1 cellular context compared by ENCODE assay signal in genomic region chr19:1027953-1028902, GRCh38.
TF ChIP-seq lines count a peak whose summit lies in the region.

No MANE protein-coding gene starts in this region.

TF ChIP-seq in HepG2, 621 proteins besides CTCF, POLR2A, EP300 and RAD21 (continued from another document and continues in another):
- TF ChIP-seq HNF1A (IDR thresholded peaks at IDR 0.05; ENCODE audit: low read depth): no peak
- TF ChIP-seq HNF1A (CRISPR knock-in tag; IDR thresholded peaks at IDR 0.05; ENCODE audit: borderline replicate concordance): no peak
- TF ChIP-seq, protein P1, sequence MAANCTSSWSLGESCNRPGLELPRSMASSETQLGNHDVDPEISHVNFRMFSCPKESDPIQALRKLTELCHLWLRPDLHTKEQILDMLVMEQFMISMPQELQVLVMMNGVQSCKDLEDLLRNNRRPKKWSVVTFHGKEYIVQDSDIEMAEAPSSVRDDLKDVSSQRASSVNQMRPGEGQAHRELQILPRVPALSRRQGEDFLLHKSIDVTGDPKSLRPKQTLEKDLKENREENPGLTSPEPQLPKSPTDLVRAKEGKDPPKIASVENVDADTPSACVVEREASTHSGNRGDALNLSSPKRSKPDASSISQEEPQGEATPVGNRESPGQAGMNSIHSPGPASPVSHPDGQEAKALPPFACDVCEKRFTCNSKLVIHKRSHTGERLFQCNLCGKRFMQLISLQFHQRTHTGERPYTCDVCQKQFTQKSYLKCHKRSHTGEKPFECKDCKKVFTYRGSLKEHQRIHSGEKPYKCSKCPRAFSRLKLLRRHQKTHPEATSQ (CRISPR knock-in tag; IDR thresholded peaks at IDR 0.05; ENCODE audit: borderline replicate concordance): no peak
- TF ChIP-seq ZNF839 (CRISPR knock-in tag; IDR thresholded peaks at IDR 0.05; ENCODE audit: borderline replicate concordance): no peak
- no peak for TF ChIP-seq ZMYM4 (CRISPR knock-in tag; IDR thresholded peaks at IDR 0.05)
- TF ChIP-seq ZFP36L1 (CRISPR knock-in tag; IDR thresholded peaks at IDR 0.05): no peak
- TF ChIP-seq KLF11 (CRISPR knock-in tag; IDR thresholded peaks at IDR 0.05): no peak
- 0 out of 2 replicates have a peak, but pooled peaks have one; percentile 57 for TF ChIP-seq ZFX (CRISPR knock-in tag; IDR thresholded peaks at IDR 0.05; ENCODE audit: low read depth)
- no peak for TF ChIP-seq MYPOP (CRISPR knock-in tag; IDR thresholded peaks at IDR 0.05)
- no peak for TF ChIP-seq SMARCC2 (IDR thresholded peaks at IDR 0.05)
- no peak for TF ChIP-seq KLF9 (CRISPR knock-in tag; IDR thresholded peaks at IDR 0.05; ENCODE audit: low read depth)
- TF ChIP-seq ZSCAN29 (CRISPR knock-in tag; conservative IDR thresholded peaks at IDR 0.05): 0 out of 2 replicates have a peak, but pooled peaks have one; percentile 31
- TF ChIP-seq IRF2 (CRISPR knock-in tag; IDR thresholded peaks at IDR 0.05): no peak
- no peak for TF ChIP-seq TCF12 (IDR thresholded peaks at IDR 0.05)
- TF ChIP-seq TCF12 (CRISPR knock-in tag; IDR thresholded peaks at IDR 0.05): no peak
- TF ChIP-seq, protein P2, sequence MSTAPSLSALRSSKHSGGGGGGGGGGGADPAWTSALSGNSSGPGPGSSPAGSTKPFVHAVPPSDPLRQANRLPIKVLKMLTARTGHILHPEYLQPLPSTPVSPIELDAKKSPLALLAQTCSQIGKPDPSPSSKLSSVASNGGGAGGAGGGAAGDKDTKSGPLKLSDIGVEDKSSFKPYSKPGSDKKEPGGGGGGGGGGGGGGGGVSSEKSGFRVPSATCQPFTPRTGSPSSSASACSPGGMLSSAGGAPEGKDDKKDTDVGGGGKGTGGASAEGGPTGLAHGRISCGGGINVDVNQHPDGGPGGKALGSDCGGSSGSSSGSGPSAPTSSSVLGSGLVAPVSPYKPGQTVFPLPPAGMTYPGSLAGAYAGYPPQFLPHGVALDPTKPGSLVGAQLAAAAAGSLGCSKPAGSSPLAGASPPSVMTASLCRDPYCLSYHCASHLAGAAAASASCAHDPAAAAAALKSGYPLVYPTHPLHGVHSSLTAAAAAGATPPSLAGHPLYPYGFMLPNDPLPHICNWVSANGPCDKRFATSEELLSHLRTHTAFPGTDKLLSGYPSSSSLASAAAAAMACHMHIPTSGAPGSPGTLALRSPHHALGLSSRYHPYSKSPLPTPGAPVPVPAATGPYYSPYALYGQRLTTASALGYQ (CRISPR knock-in tag; IDR thresholded peaks at IDR 0.05): 0 out of 2 replicates have a peak, but pooled peaks have one; percentile 4
- TF ChIP-seq REPIN1 (CRISPR knock-in tag; IDR thresholded peaks at IDR 0.05; ENCODE audit: borderline replicate concordance, low read depth): peak; percentile 13; the same call in 1 of the 2 replicates
- no peak for TF ChIP-seq HDAC6 (IDR thresholded peaks at IDR 0.05; ENCODE audit: low read depth, low read length)
- TF ChIP-seq, protein P3, sequence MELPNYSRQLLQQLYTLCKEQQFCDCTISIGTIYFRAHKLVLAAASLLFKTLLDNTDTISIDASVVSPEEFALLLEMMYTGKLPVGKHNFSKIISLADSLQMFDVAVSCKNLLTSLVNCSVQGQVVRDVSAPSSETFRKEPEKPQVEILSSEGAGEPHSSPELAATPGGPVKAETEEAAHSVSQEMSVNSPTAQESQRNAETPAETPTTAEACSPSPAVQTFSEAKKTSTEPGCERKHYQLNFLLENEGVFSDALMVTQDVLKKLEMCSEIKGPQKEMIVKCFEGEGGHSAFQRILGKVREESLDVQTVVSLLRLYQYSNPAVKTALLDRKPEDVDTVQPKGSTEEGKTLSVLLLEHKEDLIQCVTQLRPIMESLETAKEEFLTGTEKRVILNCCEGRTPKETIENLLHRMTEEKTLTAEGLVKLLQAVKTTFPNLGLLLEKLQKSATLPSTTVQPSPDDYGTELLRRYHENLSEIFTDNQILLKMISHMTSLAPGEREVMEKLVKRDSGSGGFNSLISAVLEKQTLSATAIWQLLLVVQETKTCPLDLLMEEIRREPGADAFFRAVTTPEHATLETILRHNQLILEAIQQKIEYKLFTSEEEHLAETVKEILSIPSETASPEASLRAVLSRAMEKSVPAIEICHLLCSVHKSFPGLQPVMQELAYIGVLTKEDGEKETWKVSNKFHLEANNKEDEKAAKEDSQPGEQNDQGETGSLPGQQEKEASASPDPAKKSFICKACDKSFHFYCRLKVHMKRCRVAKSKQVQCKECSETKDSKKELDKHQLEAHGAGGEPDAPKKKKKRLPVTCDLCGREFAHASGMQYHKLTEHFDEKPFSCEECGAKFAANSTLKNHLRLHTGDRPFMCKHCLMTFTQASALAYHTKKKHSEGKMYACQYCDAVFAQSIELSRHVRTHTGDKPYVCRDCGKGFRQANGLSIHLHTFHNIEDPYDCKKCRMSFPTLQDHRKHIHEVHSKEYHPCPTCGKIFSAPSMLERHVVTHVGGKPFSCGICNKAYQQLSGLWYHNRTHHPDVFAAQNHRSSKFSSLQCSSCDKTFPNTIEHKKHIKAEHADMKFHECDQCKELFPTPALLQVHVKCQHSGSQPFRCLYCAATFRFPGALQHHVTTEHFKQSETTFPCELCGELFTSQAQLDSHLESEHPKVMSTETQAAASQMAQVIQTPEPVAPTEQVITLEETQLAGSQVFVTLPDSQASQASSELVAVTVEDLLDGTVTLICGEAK (IDR thresholded peaks at IDR 0.05): no peak
- TF ChIP-seq, protein P3 (CRISPR knock-in tag; IDR thresholded peaks at IDR 0.05): no peak
- TF ChIP-seq, protein P4, sequence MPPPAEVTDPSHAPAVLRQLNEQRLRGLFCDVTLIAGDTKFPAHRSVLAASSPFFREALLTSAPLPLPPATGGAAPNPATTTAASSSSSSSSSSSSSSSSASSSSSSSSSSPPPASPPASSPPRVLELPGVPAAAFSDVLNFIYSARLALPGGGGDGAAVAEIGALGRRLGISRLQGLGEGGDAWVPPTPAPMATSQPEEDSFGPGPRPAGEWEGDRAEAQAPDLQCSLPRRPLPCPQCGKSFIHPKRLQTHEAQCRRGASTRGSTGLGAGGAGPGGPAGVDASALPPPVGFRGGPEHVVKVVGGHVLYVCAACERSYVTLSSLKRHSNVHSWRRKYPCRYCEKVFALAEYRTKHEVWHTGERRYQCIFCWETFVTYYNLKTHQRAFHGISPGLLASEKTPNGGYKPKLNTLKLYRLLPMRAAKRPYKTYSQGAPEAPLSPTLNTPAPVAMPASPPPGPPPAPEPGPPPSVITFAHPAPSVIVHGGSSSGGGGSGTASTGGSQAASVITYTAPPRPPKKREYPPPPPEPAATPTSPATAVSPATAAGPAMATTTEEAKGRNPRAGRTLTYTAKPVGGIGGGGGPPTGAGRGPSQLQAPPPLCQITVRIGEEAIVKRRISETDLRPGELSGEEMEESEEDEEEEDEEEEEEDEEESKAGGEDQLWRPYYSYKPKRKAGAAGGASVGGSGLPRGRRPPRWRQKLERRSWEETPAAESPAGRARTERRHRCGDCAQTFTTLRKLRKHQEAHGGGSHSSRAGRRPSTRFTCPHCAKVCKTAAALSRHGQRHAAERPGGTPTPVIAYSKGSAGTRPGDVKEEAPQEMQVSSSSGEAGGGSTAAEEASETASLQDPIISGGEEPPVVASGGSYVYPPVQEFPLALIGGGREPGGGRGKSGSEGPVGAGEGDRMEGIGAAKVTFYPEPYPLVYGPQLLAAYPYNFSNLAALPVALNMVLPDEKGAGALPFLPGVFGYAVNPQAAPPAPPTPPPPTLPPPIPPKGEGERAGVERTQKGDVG (CRISPR knock-in tag; IDR thresholded peaks at IDR 0.05; ENCODE audit: borderline replicate concordance): no peak
- TF ChIP-seq ZNF616 (CRISPR knock-in tag; IDR thresholded peaks at IDR 0.05; ENCODE audit: low read depth): no peak
- no peak for TF ChIP-seq MTF2 (CRISPR knock-in tag; IDR thresholded peaks at IDR 0.05; ENCODE audit: borderline replicate concordance)
- TF ChIP-seq MEF2D (CRISPR knock-in tag; IDR thresholded peaks at IDR 0.05): peak; percentile 38; the same call in 1 of the 2 replicates
- no peak for TF ChIP-seq GTF3A (CRISPR knock-in tag; conservative IDR thresholded peaks at IDR 0.05)
- no peak for TF ChIP-seq MED1 (CRISPR knock-in tag; IDR thresholded peaks at IDR 0.05)
- no peak for TF ChIP-seq ATF1 (CRISPR knock-in tag; IDR thresholded peaks at IDR 0.05)
- TF ChIP-seq, protein P5, sequence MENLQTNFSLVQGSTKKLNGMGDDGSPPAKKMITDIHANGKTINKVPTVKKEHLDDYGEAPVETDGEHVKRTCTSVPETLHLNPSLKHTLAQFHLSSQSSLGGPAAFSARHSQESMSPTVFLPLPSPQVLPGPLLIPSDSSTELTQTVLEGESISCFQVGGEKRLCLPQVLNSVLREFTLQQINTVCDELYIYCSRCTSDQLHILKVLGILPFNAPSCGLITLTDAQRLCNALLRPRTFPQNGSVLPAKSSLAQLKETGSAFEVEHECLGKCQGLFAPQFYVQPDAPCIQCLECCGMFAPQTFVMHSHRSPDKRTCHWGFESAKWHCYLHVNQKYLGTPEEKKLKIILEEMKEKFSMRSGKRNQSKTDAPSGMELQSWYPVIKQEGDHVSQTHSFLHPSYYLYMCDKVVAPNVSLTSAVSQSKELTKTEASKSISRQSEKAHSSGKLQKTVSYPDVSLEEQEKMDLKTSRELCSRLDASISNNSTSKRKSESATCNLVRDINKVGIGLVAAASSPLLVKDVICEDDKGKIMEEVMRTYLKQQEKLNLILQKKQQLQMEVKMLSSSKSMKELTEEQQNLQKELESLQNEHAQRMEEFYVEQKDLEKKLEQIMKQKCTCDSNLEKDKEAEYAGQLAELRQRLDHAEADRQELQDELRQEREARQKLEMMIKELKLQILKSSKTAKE (CRISPR knock-in tag; IDR thresholded peaks at IDR 0.05; ENCODE audit: borderline replicate concordance): no peak; the same call in 1 of the 2 replicates
- no peak for TF ChIP-seq PAX8 (CRISPR knock-in tag; IDR thresholded peaks at IDR 0.05; ENCODE audit: borderline replicate concordance)
- TF ChIP-seq, protein P6, sequence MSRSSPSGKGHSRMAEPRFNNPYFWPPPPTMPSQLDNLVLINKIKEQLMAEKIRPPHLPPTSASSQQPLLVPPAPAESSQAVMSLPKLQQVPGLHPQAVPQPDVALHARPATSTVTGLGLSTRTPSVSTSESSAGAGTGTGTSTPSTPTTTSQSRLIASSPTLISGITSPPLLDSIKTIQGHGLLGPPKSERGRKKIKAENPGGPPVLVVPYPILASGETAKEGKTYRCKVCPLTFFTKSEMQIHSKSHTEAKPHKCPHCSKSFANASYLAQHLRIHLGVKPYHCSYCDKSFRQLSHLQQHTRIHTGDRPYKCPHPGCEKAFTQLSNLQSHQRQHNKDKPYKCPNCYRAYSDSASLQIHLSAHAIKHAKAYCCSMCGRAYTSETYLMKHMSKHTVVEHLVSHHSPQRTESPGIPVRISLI (CRISPR knock-in tag; IDR thresholded peaks at IDR 0.05; ENCODE audit: borderline replicate concordance): no peak
- TF ChIP-seq ZFP36L2 (CRISPR knock-in tag; IDR thresholded peaks at IDR 0.05): no peak
- no peak for TF ChIP-seq ZNF543 (CRISPR knock-in tag; IDR thresholded peaks at IDR 0.05)
- no peak for TF ChIP-seq RARG (CRISPR knock-in tag; IDR thresholded peaks at IDR 0.05; ENCODE audit: low read depth)
- peak; percentile 8 for TF ChIP-seq TBL1XR1 (IDR thresholded peaks at IDR 0.05; ENCODE audit: borderline replicate concordance, low read length, partially characterized antibody)
